In the genomic region with DNA sequence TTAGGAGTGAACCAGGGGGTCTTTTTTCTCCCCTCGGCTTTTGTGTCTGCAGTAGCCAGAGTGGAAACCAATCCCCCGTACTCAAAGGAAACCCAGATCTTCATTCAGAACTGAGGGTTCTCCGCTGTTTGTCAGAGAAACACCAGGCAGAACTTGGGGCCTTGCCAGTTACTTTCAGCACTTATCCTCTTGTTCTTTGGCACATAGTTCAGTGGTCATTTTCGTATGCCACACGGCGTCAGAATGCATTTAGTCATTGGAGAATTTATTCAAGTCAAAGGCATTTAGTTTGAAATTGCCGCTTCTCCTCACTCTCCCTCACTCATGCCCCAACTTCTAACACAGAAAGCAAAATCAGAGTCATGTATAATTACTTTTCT, we compare ENCODE assay signal across 8 cellular contexts.
DNase-seq lines count a peak whose midpoint lies in the region; ATAC-seq and TF ChIP-seq lines count a peak whose summit lies in the region.

No MANE protein-coding gene starts in this region.

- H3K27me3 Mint-ChIP-seq in activated CD4-positive, alpha-beta T cell treated with anti-CD3 and anti-CD28 coated beads, Interleukin-2, amount 10 ng/mL, durations not matched to agents 7 days and 5 days: no peaks in the 10 kb centered on the region

- no peaks in the 10 kb centered on the region for H3K9me3 ChIP-seq in mesodermal cell (ENCODE audit: control insufficient read depth, low read length)
- H3K9me3 ChIP-seq in upper lobe of left lung: no peaks in the 10 kb centered on the region

- TF ChIP-seq POLR2A in upper lobe of left lung (IDR thresholded peaks at IDR 0.05): no peak

- H3K27ac Mint-ChIP-seq in activated CD4-positive, alpha-beta T cell treated with anti-CD3 and anti-CD28 coated beads, Interleukin-2, amount 10 ng/mL, durations not matched to agents 7 days and 5 days: peak overlapping the region; percentile 97

- peak; percentile 37 to 62 for ATAC-seq in upper lobe of left lung (ENCODE audit: low FRiP score in 2 of 2)
- ATAC-seq in HG03432 (IDR thresholded peaks at IDR 0.05; ENCODE audit: unreplicated experiment): no peak

- H3K36me3 Mint-ChIP-seq in activated CD4-positive, alpha-beta T cell treated with anti-CD3 and anti-CD28 coated beads, Interleukin-2, amount 10 ng/mL, durations not matched to agents 7 days and 5 days (ENCODE audit: low read depth): peaks cover 4% of the 10 kb centered on the region

- POLR2A ChIA-PET in activated CD4-positive, alpha-beta T cell treated with anti-CD3 and anti-CD28 coated beads, Interleukin-2, amount 10 ng/mL, durations not matched to agents 7 days and 5 days (lab: Charles Lee): no interaction called here

- H3K27ac ChIP-seq in caudate nucleus (ENCODE audit: low read depth, low read length) (peak overlapping the region; percentile 67), mesodermal cell (ENCODE audit: low read depth, low read length, severe bottlenecking) (peak overlapping the region; percentile 7), upper lobe of left lung (peak overlapping the region; percentile 75 to 89 (median 82))

- H3K4me1 ChIP-seq in mesodermal cell (ENCODE audit: control insufficient read depth, insufficient read depth, low read length, poor library complexity, severe bottlenecking) (peaks cover 12% of the 10 kb centered on the region), upper lobe of left lung (peaks cover 21 to 30% (median 27%) of the 10 kb centered on the region in 4 donors)

- in situ Hi-C loops in KBM-7 (cut with MboI; ENCODE audit: low pct_unique_long_range_greater_than_20kb, low sequenced_read_pairs): no loop called here

- peaks cover 8% of the 10 kb centered on the region for H3K36me3 ChIP-seq in mesodermal cell (ENCODE audit: control insufficient read depth, insufficient read depth, low read length)
- no peaks in the 10 kb centered on the region for H3K36me3 ChIP-seq in upper lobe of left lung

- peak overlapping the region; percentile 64 for H3K4me3 Mint-ChIP-seq in activated CD4-positive, alpha-beta T cell treated with anti-CD3 and anti-CD28 coated beads, Interleukin-2, amount 10 ng/mL, durations not matched to agents 7 days and 5 days

- TF ChIP-seq CTCF in upper lobe of left lung (IDR thresholded peaks at IDR 0.05): no peak

- CTCF ChIA-PET in activated CD4-positive, alpha-beta T cell treated with anti-CD3 and anti-CD28 coated beads, Interleukin-2, amount 10 ng/mL, durations not matched to agents 7 days and 5 days (lab: Charles Lee): interaction anchor here (0.5 to 2.4 kb wide), 6 partner anchors 9 to 107 kb away, joined by 3 to 6 read pairs (median 3); no protein-coding TSS in a partner anchor

- peaks cover 70% of the 10 kb centered on the region for H3K4me1 Mint-ChIP-seq in activated CD4-positive, alpha-beta T cell treated with anti-CD3 and anti-CD28 coated beads, Interleukin-2, amount 10 ng/mL, durations not matched to agents 7 days and 5 days

- no peak overlapping the region for H3K4me3 ChIP-seq in mesodermal cell (ENCODE audit: extremely low read depth, insufficient read depth, low read length, poor library complexity, severe bottlenecking)
- H3K4me3 ChIP-seq in upper lobe of left lung: peak overlapping the region in 3 of 4 donors; percentile 22 to 43 (median 41)

- no peak for DNase-seq in activated CD4-positive, alpha-beta T cell treated with anti-CD3 and anti-CD28 coated beads, Interleukin-2, amount 10 ng/mL, durations not matched to agents 7 days and 5 days
- DNase-seq in activated CD4-positive, alpha-beta T cell treated with anti-CD3 and anti-CD28 coated beads, Interleukin-2, amount 50 U/mL, for 1 hour: no peak
- DNase-seq in caudate nucleus (lab: John Stamatoyannopoulos, UW) (peak in 6 of 61 donors; percentile 17 to 62 (median 38)), upper lobe of left lung (peak in 1 of 2 donors; percentile 78), KBM-7 (no peak), HUDEP-2 (lab: John Stamatoyannopoulos, UW; ENCODE audit: unreplicated experiment in 76 of 76) (no peak)

- TF ChIP-seq EP300 in upper lobe of left lung (IDR thresholded peaks at IDR 0.05): no peak

- no peaks in the 10 kb centered on the region for H3K27me3 ChIP-seq in upper lobe of left lung

- 87 to 93% methylated on average over 4 to 7 of the region's 7 CpGs for WGBS in mesodermal cell (ENCODE audit: insufficient coverage in 2 of 2), 2 experiments
- WGBS in upper lobe of left lung, 2 donors: 30 to 31% methylated on average over 7 of the region's 7 CpGs

- H3K9me3 Mint-ChIP-seq in activated CD4-positive, alpha-beta T cell treated with anti-CD3 and anti-CD28 coated beads, Interleukin-2, amount 10 ng/mL, durations not matched to agents 7 days and 5 days: peaks cover 2% of the 10 kb centered on the region

Comparison
In these comparisons a context has a peak if more than half of its experiments do, and no peak if none do; other contexts are left out.
1. H3K27ac ChIP-seq: peak in every context shown above with its lines; median percentile 82 in upper lobe of left lung; 67 in caudate nucleus; 7 in mesodermal cell.